Comparison of ENCODE assay signal across 8 cellular contexts in the genomic region with DNA sequence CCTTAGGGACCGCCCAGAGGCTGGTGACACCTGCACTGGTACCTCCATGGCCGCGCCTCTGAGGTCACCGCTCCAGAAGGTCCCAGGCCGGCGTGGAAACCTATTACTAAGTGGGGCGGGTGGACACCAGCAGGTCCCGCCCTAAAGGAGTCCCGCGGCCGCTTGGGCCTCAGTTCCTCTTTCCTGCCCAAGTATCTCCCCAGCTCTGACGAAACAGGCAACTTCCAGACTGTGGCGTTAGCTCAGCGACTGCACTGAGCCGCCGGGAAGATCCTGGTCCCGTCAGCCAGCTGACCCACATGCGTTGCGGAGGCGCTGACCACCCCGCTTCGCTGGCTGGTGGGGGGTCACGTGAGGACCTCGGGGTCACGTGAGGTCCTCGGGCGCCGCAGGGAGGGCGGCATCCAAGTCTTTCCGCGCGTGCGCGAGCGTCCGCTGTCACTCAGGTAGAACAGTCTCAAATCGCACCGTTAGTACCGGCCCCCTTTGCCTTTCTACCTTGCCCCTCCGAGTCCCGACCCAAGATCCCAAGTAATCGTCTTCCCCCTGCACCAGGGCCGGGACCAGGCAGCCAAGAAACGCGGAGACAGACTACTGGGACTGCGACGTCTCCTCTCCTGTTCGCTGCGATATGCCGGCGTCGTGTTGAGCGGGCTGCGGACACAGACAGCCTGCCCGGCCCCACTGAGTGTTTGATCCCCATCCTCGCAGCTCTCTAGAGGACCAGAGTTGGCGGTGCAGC. TPM values are rescaled to one million over a fixed set of nuclear protein-coding genes. Genes with fewer than 3 reads are reported as not detected.
DNase-seq lines count a peak whose midpoint lies in the region; ATAC-seq and TF ChIP-seq lines count a peak whose summit lies in the region.

No MANE protein-coding gene starts in this region.

- H3K4me3 ChIP-seq in MM.1S (ENCODE audit: low read length), result peak overlapping the region; percentile 95
- peak overlapping the region; percentile 48 to 62 for H3K4me3 ChIP-seq in right atrium auricular region
- peak overlapping the region; percentile 22 to 27 for H3K4me3 ChIP-seq in aorta (ENCODE audit: low read length in 2 of 2)

- H4K5ac ChIP-seq in H9 (ENCODE audit: insufficient read length, low read depth, low read length), result no peak overlapping the region

- peaks cover 11% of the 10 kb centered on the region for H3K23me2 ChIP-seq in H9 (ENCODE audit: insufficient read length, low read depth, low read length, poor library complexity, severe bottlenecking)

- intact Hi-C loops in aorta (cut with DNase I), result loop anchor here in 1 of 2 donors (5.0 kb wide), 1 partner anchor 53 kb away; a partner anchor contains a TSS

- no peak overlapping the region for H3K4ac ChIP-seq in H9 (ENCODE audit: low read depth, low read length)

- TF ChIP-seq CTCF in H9 (conservative IDR thresholded peaks at IDR 0.05) (no peak), MM.1S (IDR thresholded peaks at IDR 0.05; ENCODE audit: low read length) (no peak), right atrium auricular region (IDR thresholded peaks at IDR 0.05) (no peak)

- peak overlapping the region; percentile 70 to 96 (median 95); a peak in 5 of 7 replicates for H3K27ac Mint-ChIP-seq in H9

- no peaks in the 10 kb centered on the region for H3K79me2 ChIP-seq in H9 (ENCODE audit: insufficient read depth, low read length)
- no peaks in the 10 kb centered on the region for H3K79me2 ChIP-seq in MM.1S (ENCODE audit: low read length)

- H3K27me3 Mint-ChIP-seq in H9 (ENCODE audit: low read depth), result peaks cover 6% of the 10 kb centered on the region

- H2AK5ac ChIP-seq in H9 (ENCODE audit: insufficient read length, low read length), result no peak overlapping the region

- no peaks in the 10 kb centered on the region; the same call in 1 of the 2 replicates for H3K4me1 ChIP-seq in ES-I3 (ENCODE audit: insufficient read depth, low read length)
- H3K4me1 ChIP-seq in H9 (ENCODE audit: insufficient read depth, low read length), result no peaks in the 10 kb centered on the region
- H3K4me1 ChIP-seq in MM.1S (ENCODE audit: low read length), result no peaks in the 10 kb centered on the region
- peaks cover 0 to 6% of the 10 kb centered on the region in 2 donors for H3K4me1 ChIP-seq in right atrium auricular region
- no peaks in the 10 kb centered on the region for H3K4me1 ChIP-seq in aorta (ENCODE audit: control insufficient read depth in 1 of 2, insufficient read depth in 2 of 2, low read length in 2 of 2)

- H3K23ac ChIP-seq in H9 (ENCODE audit: insufficient read length, low read depth, low read length), result no peak overlapping the region

- H3K4me2 ChIP-seq in H9 (ENCODE audit: insufficient read depth, insufficient read length, low read length), result peak overlapping the region; percentile 76
- peak overlapping the region; percentile 92 for H3K4me2 ChIP-seq in MM.1S (ENCODE audit: low read depth, low read length)

- no peak overlapping the region for H2BK20ac ChIP-seq in H9 (ENCODE audit: low read depth, low read length, poor library complexity, severe bottlenecking)

- no peak overlapping the region for H4K8ac ChIP-seq in H9 (replicated peaks; ENCODE audit: insufficient read length, low read depth, low read length)

- peaks cover 3% of the 10 kb centered on the region in 2 experiments; a peak in 1 of 4 replicates for H3K4me1 Mint-ChIP-seq in H9

- H3K36me3 Mint-ChIP-seq in H9 (ENCODE audit: insufficient read depth in 1 of 3, low read depth in 3 of 3), result peaks cover 0 to 4% (median 3%) of the 10 kb centered on the region in 3 experiments; a peak in 6 of 7 replicates

- no peak overlapping the region for H4K91ac ChIP-seq in H9 (ENCODE audit: insufficient read length, low read depth, low read length)

- peak overlapping the region; percentile 80 to 88 for H3K4me3 Mint-ChIP-seq in H9

- 0 out of 2 replicates have a peak overlapping the region, but pooled peaks have one; percentile 82 for H3K14ac ChIP-seq in H9 (ENCODE audit: insufficient read depth, low read length)

- H3K27ac ChIP-seq in H9 (ENCODE audit: insufficient read length, low read depth, low read length), result no peak overlapping the region
- peak overlapping the region; percentile 71; the same call in 1 of the 2 replicates for H3K27ac ChIP-seq in MM.1S (ENCODE audit: low read length)
- peak overlapping the region; percentile 83 to 87 for H3K27ac ChIP-seq in right atrium auricular region
- peak overlapping the region in 1 of 2 donors; percentile 2 for H3K27ac ChIP-seq in aorta (ENCODE audit: low read depth in 1 of 2, low read length in 2 of 2)

- no peaks in the 10 kb centered on the region for H3K79me1 ChIP-seq in H9 (ENCODE audit: insufficient read depth, low read depth, low read length, poor library complexity, severe bottlenecking)

- no peak overlapping the region for H3T11ph ChIP-seq in H9 (ENCODE audit: low read length)

- H3K27me3 ChIP-seq in H9 (ENCODE audit: insufficient read depth, low read length), result no peaks in the 10 kb centered on the region
- no peaks in the 10 kb centered on the region for H3K27me3 ChIP-seq in MM.1S (replicated peaks; ENCODE audit: insufficient read depth, low read length)
- H3K27me3 ChIP-seq in right atrium auricular region, result no peaks in the 10 kb centered on the region
- H3K27me3 ChIP-seq in aorta (ENCODE audit: control insufficient read depth in 1 of 2, insufficient read depth in 2 of 2, low read length in 1 of 2), result no peaks in the 10 kb centered on the region

- H2BK120ac ChIP-seq in H9 (ENCODE audit: low read depth, low read length, poor library complexity, severe bottlenecking), result no peak overlapping the region

- no peak overlapping the region for H2BK5ac ChIP-seq in H9 (ENCODE audit: insufficient read length, low read length)

- H2BK15ac ChIP-seq in H9 (ENCODE audit: low read depth, low read length), result no peak overlapping the region

- H2AFZ ChIP-seq in H9 (ENCODE audit: low read length), result no peak overlapping the region
- peak overlapping the region; percentile 100 for H2AFZ ChIP-seq in MM.1S (ENCODE audit: low read length)

- H3K56ac ChIP-seq in H9 (ENCODE audit: insufficient read length, low read depth, low read length), result no peak overlapping the region

- ATAC-seq in aorta (ENCODE audit: low FRiP score), result peak; percentile 92

- H3K36me3 ChIP-seq in ES-I3 (ENCODE audit: insufficient read depth, low read length), result no peaks in the 10 kb centered on the region
- H3K36me3 ChIP-seq in MM.1S (replicated peaks; ENCODE audit: insufficient read depth, low read length), result no peaks in the 10 kb centered on the region
- H3K36me3 ChIP-seq in right atrium auricular region, result no peaks in the 10 kb centered on the region
- H3K36me3 ChIP-seq in aorta (ENCODE audit: control insufficient read depth in 1 of 2, insufficient read depth in 2 of 2, low read length in 1 of 2), result no peaks in the 10 kb centered on the region

- peak overlapping the region; percentile 69 for H3K9ac ChIP-seq in ES-I3 (ENCODE audit: low read depth, low read length)
- peak overlapping the region; percentile 10 for H3K9ac ChIP-seq in H9 (ENCODE audit: extremely low read depth, insufficient read length, low read length)
- H3K9ac ChIP-seq in MM.1S (ENCODE audit: low read length), result peak overlapping the region; percentile 89

- H2BK12ac ChIP-seq in H9 (ENCODE audit: insufficient read length, low read depth, low read length), result no peak overlapping the region

- H3K9me3 ChIP-seq in ES-I3 (ENCODE audit: control insufficient read depth, insufficient read depth, low read length) (peaks cover 8% of the 10 kb centered on the region), H9 (ENCODE audit: control insufficient read depth, low read depth, low read length) (no peaks in the 10 kb centered on the region), MM.1S (replicated peaks; ENCODE audit: insufficient read depth, low read length) (no peaks in the 10 kb centered on the region), right atrium auricular region (peaks cover 0 to 4% of the 10 kb centered on the region in 2 donors), aorta (ENCODE audit: control insufficient read depth, low read length) (no peaks in the 10 kb centered on the region)

- H3K9me2 ChIP-seq in MM.1S (replicated peaks; ENCODE audit: insufficient read depth, low read length), result no peaks in the 10 kb centered on the region

- DNase-seq in H9 (peak; percentile 88), MM.1S (peak; percentile 94), SKM-1 treated with dmso at 0.1 percent for 144 hours (lab: John Stamatoyannopoulos, UW; ENCODE audit: unreplicated experiment) (peak; percentile 70), right atrium auricular region (ENCODE audit: low spot score) (peak; percentile 89), retina (peak; percentile 88), aorta (peak; percentile 92 to 95)
- peak; percentile 57 for DNase-seq in activated naive CD8-positive, alpha-beta T cell treated with anti-CD3 and anti-CD28 coated beads, Interleukin-2, amount 50 U/mL, for 16 hours (ENCODE audit: low read depth, low spot score)

- H4K20me1 ChIP-seq in H9 (ENCODE audit: control insufficient read depth, insufficient read depth, insufficient read length) (no peaks in the 10 kb centered on the region), MM.1S (ENCODE audit: insufficient read depth, low read length) (no peaks in the 10 kb centered on the region)

- peaks cover 3 to 4% of the 10 kb centered on the region in 2 experiments for H3K9me3 Mint-ChIP-seq in H9

- no CpG with 5 or more reads among the region's 57 CpGs for WGBS in H9 (ENCODE audit: extremely low coverage, insufficient read length, low lambda C conversion rate)
- WGBS in aorta, 2 donors, result 1% methylated on average over 53 to 57 of the region's 57 CpGs

- H3F3A ChIP-seq in MM.1S (ENCODE audit: insufficient read depth, low read length), result 0 out of 2 replicates have a peak, but pooled peaks cover 4% of the 10 kb centered on the region

- H3K18ac ChIP-seq in H9 (ENCODE audit: insufficient read length, low read depth, low read length), result no peak overlapping the region

RNA-seq across cellular contexts. Expression of a gene that starts 53.7 kb away (rescaled TPM):
- total RNA-seq in H9 (2021) (21.0 and 24.0 TPM in 2 replicates), right atrium auricular region (10 to 100 TPM; 11.0 to 11.9 TPM), aorta (10 to 100 TPM; 40.2 to 54.4 TPM)
- 10 to 100 TPM in 1 of 2 donors, 1 to 10 TPM in 1; 9.5 to 16.5 TPM for polyA plus RNA-seq in aorta

RNA-seq across cellular contexts. Expression of a gene that starts 58.5 kb away (rescaled TPM):
- 74.4 and 74.6 TPM in 2 replicates for total RNA-seq in H9 (2021)
- under 1 TPM in 1 of 2 donors, not detected in 1; 0.39 TPM for total RNA-seq in right atrium auricular region
- 1 to 10 TPM in 1 of 2 donors, under 1 TPM in 1; 0.63 to 1.4 TPM for total RNA-seq in aorta
- under 1 TPM; 0.26 to 0.50 TPM for polyA plus RNA-seq in aorta

Comparison
In these comparisons a context has a peak if more than half of its experiments do, and no peak if none do; other contexts are left out.
1. H3K9ac ChIP-seq: peak in every context shown above with its lines; median percentile 89 in MM.1S; 69 in ES-I3; 10 in H9.
2. H3K4me3 ChIP-seq: peak in every context shown above with its lines; median percentile 95 in MM.1S; 55 in right atrium auricular region; 24 in aorta.
3. RNA of a gene that starts 58.5 kb away (total RNA-seq): 74.4 to 74.6 TPM in H9; 0.63 to 1.4 TPM in aorta and 0.39 TPM in right atrium auricular region; every median in the first group is over 10 times any median in the second.
4. Peak in every context shown above with its lines, with median percentiles within 50 percentile points of each other: DNase-seq.